ENCODE assay signal across 1 cellular context in genomic region chr1:174022080-174022975, GRCh38.
TF ChIP-seq lines count a peak whose summit lies in the region.

Gene RC3H1, minus strand, starts transcription at chr1:174022357. Its CDS starts 29,372 bp downstream, at chr1:173992985.

TF ChIP-seq in HepG2, 621 proteins besides CTCF, POLR2A, EP300 and RAD21 (continued from another document and continues in another):
- TF ChIP-seq ZNF142 (CRISPR knock-in tag; IDR thresholded peaks at IDR 0.05), result no peak
- no peak for TF ChIP-seq ZHX2 (IDR thresholded peaks at IDR 0.05; ENCODE audit: low read depth)
- TF ChIP-seq ZHX2 (CRISPR knock-in tag; IDR thresholded peaks at IDR 0.05; ENCODE audit: borderline replicate concordance), result 0 out of 2 replicates have a peak, but pooled peaks have one; percentile 25
- TF ChIP-seq ZNF12 (CRISPR knock-in tag; IDR thresholded peaks at IDR 0.05), result peak; percentile 9; the same call in 1 of the 2 replicates
- TF ChIP-seq ZNF496 (CRISPR knock-in tag; IDR thresholded peaks at IDR 0.05; ENCODE audit: insufficient replicate concordance), result no peak
- TF ChIP-seq ZFY (CRISPR knock-in tag; IDR thresholded peaks at IDR 0.05), result peak; percentile 91
- TF ChIP-seq TFAP4 (IDR thresholded peaks at IDR 0.05; ENCODE audit: borderline replicate concordance, low read depth), result no peak
- TF ChIP-seq KAT2B (IDR thresholded peaks at IDR 0.05; ENCODE audit: borderline replicate concordance, low read depth, low read length), result no peak
- peak; percentile 38; the same call in 1 of the 2 replicates for TF ChIP-seq THRA (CRISPR knock-in tag; IDR thresholded peaks at IDR 0.05; ENCODE audit: borderline replicate concordance)
- no peak for TF ChIP-seq HES4 (CRISPR knock-in tag; IDR thresholded peaks at IDR 0.05; ENCODE audit: borderline replicate concordance)
- TF ChIP-seq RARG (CRISPR knock-in tag; IDR thresholded peaks at IDR 0.05; ENCODE audit: low read depth), result 0 out of 2 replicates have a peak, but pooled peaks have one; percentile 32
- TF ChIP-seq KLF16 (CRISPR knock-in tag; IDR thresholded peaks at IDR 0.05), result peak in 1 of 2 experiments; percentile 85; a peak in 2 of 4 replicates
- no peak for TF ChIP-seq DDIT3 (CRISPR knock-in tag; IDR thresholded peaks at IDR 0.05)
- no peak for TF ChIP-seq ZNF383 (CRISPR knock-in tag; IDR thresholded peaks at IDR 0.05; ENCODE audit: borderline replicate concordance)
- no peak for TF ChIP-seq ZNF652 (CRISPR knock-in tag; IDR thresholded peaks at IDR 0.05; ENCODE audit: borderline replicate concordance, low read depth)
- no peak for TF ChIP-seq ZMYM2 (CRISPR knock-in tag; IDR thresholded peaks at IDR 0.05)
- TF ChIP-seq EED (CRISPR knock-in tag; IDR thresholded peaks at IDR 0.05), result no peak
- TF ChIP-seq CEBPG (CRISPR knock-in tag; IDR thresholded peaks at IDR 0.05), result 0 out of 2 replicates have a peak, but pooled peaks have one; percentile 12
- no peak for TF ChIP-seq ZNF18 (CRISPR knock-in tag; IDR thresholded peaks at IDR 0.05; ENCODE audit: insufficient replicate concordance)
- TF ChIP-seq SNAPC2 (CRISPR knock-in tag; IDR thresholded peaks at IDR 0.05), result no peak
- TF ChIP-seq TBP (CRISPR knock-in tag; IDR thresholded peaks at IDR 0.05), result no peak
- no peak for TF ChIP-seq ZNF598 (CRISPR knock-in tag; IDR thresholded peaks at IDR 0.05; ENCODE audit: borderline replicate concordance)
- no peak for TF ChIP-seq TCF7L2 (IDR thresholded peaks at IDR 0.05; ENCODE audit: low read depth, low read length)
- peak; percentile 45; the same call in 1 of the 2 replicates for TF ChIP-seq KDM5B (CRISPR knock-in tag; IDR thresholded peaks at IDR 0.05; ENCODE audit: borderline replicate concordance)
- TF ChIP-seq SKI (IDR thresholded peaks at IDR 0.05; ENCODE audit: partially characterized antibody), result peak; percentile 45
- no peak for TF ChIP-seq ZSCAN20 (CRISPR knock-in tag; IDR thresholded peaks at IDR 0.05; ENCODE audit: borderline replicate concordance)
- no peak for TF ChIP-seq SMC3 (IDR thresholded peaks at IDR 0.05; ENCODE audit: low read length)
- no peak for TF ChIP-seq ZMYM3 (CRISPR knock-in tag; IDR thresholded peaks at IDR 0.05)
- TF ChIP-seq MXD1 (CRISPR knock-in tag; IDR thresholded peaks at IDR 0.05), result no peak
- TF ChIP-seq PHF21A (CRISPR knock-in tag; IDR thresholded peaks at IDR 0.05), result 0 out of 2 replicates have a peak, but pooled peaks have one; percentile 24
- no peak for TF ChIP-seq THAP9 (CRISPR knock-in tag; IDR thresholded peaks at IDR 0.05; ENCODE audit: borderline replicate concordance)
- no peak for TF ChIP-seq PRDM4 (CRISPR knock-in tag; IDR thresholded peaks at IDR 0.05; ENCODE audit: borderline replicate concordance)
- TF ChIP-seq HHEX (CRISPR knock-in tag; IDR thresholded peaks at IDR 0.05), result no peak
- TF ChIP-seq YEATS2 (CRISPR knock-in tag; IDR thresholded peaks at IDR 0.05; ENCODE audit: borderline replicate concordance), result 0 out of 2 replicates have a peak, but pooled peaks have one; percentile 24
- TF ChIP-seq ZNF30 (CRISPR knock-in tag; IDR thresholded peaks at IDR 0.05), result 0 out of 2 replicates have a peak, but pooled peaks have one; percentile 4
